1 cellular context compared by ENCODE assay signal in genomic region chr7:2701832-2702593, GRCh38.
TF ChIP-seq lines count a peak whose summit lies in the region.

No MANE protein-coding gene starts in this region.

TF ChIP-seq in GM23338, 12 proteins besides CTCF, POLR2A, EP300 and RAD21 (continued from another document):
- TF ChIP-seq, protein P1, sequence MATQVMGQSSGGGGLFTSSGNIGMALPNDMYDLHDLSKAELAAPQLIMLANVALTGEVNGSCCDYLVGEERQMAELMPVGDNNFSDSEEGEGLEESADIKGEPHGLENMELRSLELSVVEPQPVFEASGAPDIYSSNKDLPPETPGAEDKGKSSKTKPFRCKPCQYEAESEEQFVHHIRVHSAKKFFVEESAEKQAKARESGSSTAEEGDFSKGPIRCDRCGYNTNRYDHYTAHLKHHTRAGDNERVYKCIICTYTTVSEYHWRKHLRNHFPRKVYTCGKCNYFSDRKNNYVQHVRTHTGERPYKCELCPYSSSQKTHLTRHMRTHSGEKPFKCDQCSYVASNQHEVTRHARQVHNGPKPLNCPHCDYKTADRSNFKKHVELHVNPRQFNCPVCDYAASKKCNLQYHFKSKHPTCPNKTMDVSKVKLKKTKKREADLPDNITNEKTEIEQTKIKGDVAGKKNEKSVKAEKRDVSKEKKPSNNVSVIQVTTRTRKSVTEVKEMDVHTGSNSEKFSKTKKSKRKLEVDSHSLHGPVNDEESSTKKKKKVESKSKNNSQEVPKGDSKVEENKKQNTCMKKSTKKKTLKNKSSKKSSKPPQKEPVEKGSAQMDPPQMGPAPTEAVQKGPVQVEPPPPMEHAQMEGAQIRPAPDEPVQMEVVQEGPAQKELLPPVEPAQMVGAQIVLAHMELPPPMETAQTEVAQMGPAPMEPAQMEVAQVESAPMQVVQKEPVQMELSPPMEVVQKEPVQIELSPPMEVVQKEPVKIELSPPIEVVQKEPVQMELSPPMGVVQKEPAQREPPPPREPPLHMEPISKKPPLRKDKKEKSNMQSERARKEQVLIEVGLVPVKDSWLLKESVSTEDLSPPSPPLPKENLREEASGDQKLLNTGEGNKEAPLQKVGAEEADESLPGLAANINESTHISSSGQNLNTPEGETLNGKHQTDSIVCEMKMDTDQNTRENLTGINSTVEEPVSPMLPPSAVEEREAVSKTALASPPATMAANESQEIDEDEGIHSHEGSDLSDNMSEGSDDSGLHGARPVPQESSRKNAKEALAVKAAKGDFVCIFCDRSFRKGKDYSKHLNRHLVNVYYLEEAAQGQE (IDR thresholded peaks at IDR 0.05; ENCODE audit: unreplicated experiment) = no peak
